In genomic region chr7:157089100-157089510, GRCh38 we compare ENCODE assay signal across 1 cellular context.
TF ChIP-seq lines count a peak whose summit lies in the region.

No MANE protein-coding gene starts in this region.

TF ChIP-seq in K562, 482 proteins besides CTCF, POLR2A, EP300 and RAD21 (continued from another document and continues in another):
- TF ChIP-seq RFX5 (IDR thresholded peaks at IDR 0.05; ENCODE audit: low read depth, low read length): no peak
- TF ChIP-seq NCOA4 (IDR thresholded peaks at IDR 0.05; ENCODE audit: partially characterized antibody): no peak
- no peak for TF ChIP-seq ZNF561 (CRISPR knock-in tag; conservative IDR thresholded peaks at IDR 0.05)
- TF ChIP-seq, protein P1, sequence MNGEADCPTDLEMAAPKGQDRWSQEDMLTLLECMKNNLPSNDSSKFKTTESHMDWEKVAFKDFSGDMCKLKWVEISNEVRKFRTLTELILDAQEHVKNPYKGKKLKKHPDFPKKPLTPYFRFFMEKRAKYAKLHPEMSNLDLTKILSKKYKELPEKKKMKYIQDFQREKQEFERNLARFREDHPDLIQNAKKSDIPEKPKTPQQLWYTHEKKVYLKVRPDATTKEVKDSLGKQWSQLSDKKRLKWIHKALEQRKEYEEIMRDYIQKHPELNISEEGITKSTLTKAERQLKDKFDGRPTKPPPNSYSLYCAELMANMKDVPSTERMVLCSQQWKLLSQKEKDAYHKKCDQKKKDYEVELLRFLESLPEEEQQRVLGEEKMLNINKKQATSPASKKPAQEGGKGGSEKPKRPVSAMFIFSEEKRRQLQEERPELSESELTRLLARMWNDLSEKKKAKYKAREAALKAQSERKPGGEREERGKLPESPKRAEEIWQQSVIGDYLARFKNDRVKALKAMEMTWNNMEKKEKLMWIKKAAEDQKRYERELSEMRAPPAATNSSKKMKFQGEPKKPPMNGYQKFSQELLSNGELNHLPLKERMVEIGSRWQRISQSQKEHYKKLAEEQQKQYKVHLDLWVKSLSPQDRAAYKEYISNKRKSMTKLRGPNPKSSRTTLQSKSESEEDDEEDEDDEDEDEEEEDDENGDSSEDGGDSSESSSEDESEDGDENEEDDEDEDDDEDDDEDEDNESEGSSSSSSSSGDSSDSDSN (IDR thresholded peaks at IDR 0.05; ENCODE audit: borderline replicate concordance in 1 of 2, low read depth in 2 of 2, low read length in 2 of 2): no peak
- TF ChIP-seq EWSR1 (IDR thresholded peaks at IDR 0.05; ENCODE audit: borderline replicate concordance, low read depth, partially characterized antibody): no peak
- TF ChIP-seq ARHGAP35 (IDR thresholded peaks at IDR 0.05; ENCODE audit: partially characterized antibody): no peak
- no peak for TF ChIP-seq BCL6 (CRISPR knock-in tag; IDR thresholded peaks at IDR 0.05)
- TF ChIP-seq HDAC2 (IDR thresholded peaks at IDR 0.05): no peak
- TF ChIP-seq L3MBTL2 (IDR thresholded peaks at IDR 0.05): peak; percentile 42; the same call in 1 of the 2 replicates
- TF ChIP-seq, protein P2, sequence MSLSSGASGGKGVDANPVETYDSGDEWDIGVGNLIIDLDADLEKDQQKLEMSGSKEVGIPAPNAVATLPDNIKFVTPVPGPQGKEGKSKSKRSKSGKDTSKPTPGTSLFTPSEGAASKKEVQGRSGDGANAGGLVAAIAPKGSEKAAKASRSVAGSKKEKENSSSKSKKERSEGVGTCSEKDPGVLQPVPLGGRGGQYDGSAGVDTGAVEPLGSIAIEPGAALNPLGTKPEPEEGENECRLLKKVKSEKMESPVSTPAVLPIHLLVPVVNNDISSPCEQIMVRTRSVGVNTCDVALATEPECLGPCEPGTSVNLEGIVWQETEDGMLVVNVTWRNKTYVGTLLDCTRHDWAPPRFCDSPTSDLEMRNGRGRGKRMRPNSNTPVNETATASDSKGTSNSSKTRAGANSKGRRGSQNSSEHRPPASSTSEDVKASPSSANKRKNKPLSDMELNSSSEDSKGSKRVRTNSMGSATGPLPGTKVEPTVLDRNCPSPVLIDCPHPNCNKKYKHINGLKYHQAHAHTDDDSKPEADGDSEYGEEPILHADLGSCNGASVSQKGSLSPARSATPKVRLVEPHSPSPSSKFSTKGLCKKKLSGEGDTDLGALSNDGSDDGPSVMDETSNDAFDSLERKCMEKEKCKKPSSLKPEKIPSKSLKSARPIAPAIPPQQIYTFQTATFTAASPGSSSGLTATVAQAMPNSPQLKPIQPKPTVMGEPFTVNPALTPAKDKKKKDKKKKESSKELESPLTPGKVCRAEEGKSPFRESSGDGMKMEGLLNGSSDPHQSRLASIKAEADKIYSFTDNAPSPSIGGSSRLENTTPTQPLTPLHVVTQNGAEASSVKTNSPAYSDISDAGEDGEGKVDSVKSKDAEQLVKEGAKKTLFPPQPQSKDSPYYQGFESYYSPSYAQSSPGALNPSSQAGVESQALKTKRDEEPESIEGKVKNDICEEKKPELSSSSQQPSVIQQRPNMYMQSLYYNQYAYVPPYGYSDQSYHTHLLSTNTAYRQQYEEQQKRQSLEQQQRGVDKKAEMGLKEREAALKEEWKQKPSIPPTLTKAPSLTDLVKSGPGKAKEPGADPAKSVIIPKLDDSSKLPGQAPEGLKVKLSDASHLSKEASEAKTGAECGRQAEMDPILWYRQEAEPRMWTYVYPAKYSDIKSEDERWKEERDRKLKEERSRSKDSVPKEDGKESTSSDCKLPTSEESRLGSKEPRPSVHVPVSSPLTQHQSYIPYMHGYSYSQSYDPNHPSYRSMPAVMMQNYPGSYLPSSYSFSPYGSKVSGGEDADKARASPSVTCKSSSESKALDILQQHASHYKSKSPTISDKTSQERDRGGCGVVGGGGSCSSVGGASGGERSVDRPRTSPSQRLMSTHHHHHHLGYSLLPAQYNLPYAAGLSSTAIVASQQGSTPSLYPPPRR (CRISPR knock-in tag; IDR thresholded peaks at IDR 0.05; ENCODE audit: borderline replicate concordance): no peak
- TF ChIP-seq, protein P3, sequence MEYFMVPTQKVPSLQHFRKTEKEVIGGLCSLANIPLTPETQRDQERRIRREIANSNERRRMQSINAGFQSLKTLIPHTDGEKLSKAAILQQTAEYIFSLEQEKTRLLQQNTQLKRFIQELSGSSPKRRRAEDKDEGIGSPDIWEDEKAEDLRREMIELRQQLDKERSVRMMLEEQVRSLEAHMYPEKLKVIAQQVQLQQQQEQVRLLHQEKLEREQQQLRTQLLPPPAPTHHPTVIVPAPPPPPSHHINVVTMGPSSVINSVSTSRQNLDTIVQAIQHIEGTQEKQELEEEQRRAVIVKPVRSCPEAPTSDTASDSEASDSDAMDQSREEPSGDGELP (CRISPR knock-in tag; IDR thresholded peaks at IDR 0.05; ENCODE audit: borderline replicate concordance): peak; percentile 56; the same call in 1 of the 2 replicates
- no peak for TF ChIP-seq TAF7 (tag; IDR thresholded peaks at IDR 0.05)
- no peak for TF ChIP-seq ZNF780A (CRISPR knock-in tag; IDR thresholded peaks at IDR 0.05)
- TF ChIP-seq ZBTB49 (CRISPR knock-in tag; IDR thresholded peaks at IDR 0.05; ENCODE audit: borderline replicate concordance): no peak
- TF ChIP-seq ZNF121 (CRISPR knock-in tag; conservative IDR thresholded peaks at IDR 0.05): no peak
- no peak for TF ChIP-seq THRAP3 (IDR thresholded peaks at IDR 0.05; ENCODE audit: borderline replicate concordance)
- 0 out of 2 replicates have a peak, but pooled peaks have one; percentile 14 for TF ChIP-seq MAFK (IDR thresholded peaks at IDR 0.05; ENCODE audit: low read length)
- TF ChIP-seq, protein P4, sequence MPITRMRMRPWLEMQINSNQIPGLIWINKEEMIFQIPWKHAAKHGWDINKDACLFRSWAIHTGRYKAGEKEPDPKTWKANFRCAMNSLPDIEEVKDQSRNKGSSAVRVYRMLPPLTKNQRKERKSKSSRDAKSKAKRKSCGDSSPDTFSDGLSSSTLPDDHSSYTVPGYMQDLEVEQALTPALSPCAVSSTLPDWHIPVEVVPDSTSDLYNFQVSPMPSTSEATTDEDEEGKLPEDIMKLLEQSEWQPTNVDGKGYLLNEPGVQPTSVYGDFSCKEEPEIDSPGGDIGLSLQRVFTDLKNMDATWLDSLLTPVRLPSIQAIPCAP (CRISPR knock-in tag; IDR thresholded peaks at IDR 0.05; ENCODE audit: borderline replicate concordance): no peak
- no peak for TF ChIP-seq SPI1 (IDR thresholded peaks at IDR 0.05; ENCODE audit: borderline replicate concordance, low read depth, low read length)
- no peak for TF ChIP-seq GTF2F1 (IDR thresholded peaks at IDR 0.05; ENCODE audit: low read depth, low read length)
- TF ChIP-seq, protein P5, sequence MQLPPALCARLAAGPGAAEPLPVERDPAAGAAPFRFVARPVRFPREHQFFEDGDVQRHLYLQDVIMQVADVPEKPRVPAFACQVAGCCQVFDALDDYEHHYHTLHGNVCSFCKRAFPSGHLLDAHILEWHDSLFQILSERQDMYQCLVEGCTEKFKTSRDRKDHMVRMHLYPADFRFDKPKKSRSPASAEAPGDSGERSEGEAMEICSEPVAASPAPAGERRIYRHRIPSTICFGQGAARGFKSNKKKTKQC (CRISPR knock-in tag; IDR thresholded peaks at IDR 0.05): no peak
- TF ChIP-seq DDX20 (tag; IDR thresholded peaks at IDR 0.05; ENCODE audit: low read depth): no peak
- no peak for TF ChIP-seq RBBP5 (IDR thresholded peaks at IDR 0.05; ENCODE audit: borderline replicate concordance, insufficient read depth, low read length, poor library complexity, severe bottlenecking)
- no peak for TF ChIP-seq THAP12 (CRISPR knock-in tag; IDR thresholded peaks at IDR 0.05)
- TF ChIP-seq ATF1 (CRISPR knock-in tag; IDR thresholded peaks at IDR 0.05): no peak
- no peak for TF ChIP-seq ATF1 (tag; IDR thresholded peaks at IDR 0.05)
- TF ChIP-seq SMAD4 (CRISPR knock-in tag; conservative IDR thresholded peaks at IDR 0.05): no peak
- TF ChIP-seq NFE2 (IDR thresholded peaks at IDR 0.05; ENCODE audit: low read depth): peak; percentile 68
- TF ChIP-seq TBP (optimal IDR thresholded peaks at IDR 0.05; ENCODE audit: low read depth, low read length): no peak
- TF ChIP-seq RBM22 (IDR thresholded peaks at IDR 0.05; ENCODE audit: low read depth, low read length, poor library complexity, severe bottlenecking): no peak
- TF ChIP-seq RAD51 (IDR thresholded peaks at IDR 0.05; ENCODE audit: borderline replicate concordance, low read depth): peak; percentile 72; the same call in 1 of the 2 replicates
- TF ChIP-seq NKRF (IDR thresholded peaks at IDR 0.05; ENCODE audit: borderline replicate concordance): no peak
- TF ChIP-seq ETV1 (tag; conservative IDR thresholded peaks at IDR 0.05; ENCODE audit: low read depth): no peak
- TF ChIP-seq ETV6 (IDR thresholded peaks at IDR 0.05; ENCODE audit: borderline replicate concordance in 1 of 2, low read depth in 2 of 2, low read length in 1 of 2): no peak
- no peak for TF ChIP-seq ETV6 (CRISPR knock-in tag; IDR thresholded peaks at IDR 0.05; ENCODE audit: borderline replicate concordance)
- TF ChIP-seq ZNF707 (CRISPR knock-in tag; conservative IDR thresholded peaks at IDR 0.05): no peak
- TF ChIP-seq, protein P6, sequence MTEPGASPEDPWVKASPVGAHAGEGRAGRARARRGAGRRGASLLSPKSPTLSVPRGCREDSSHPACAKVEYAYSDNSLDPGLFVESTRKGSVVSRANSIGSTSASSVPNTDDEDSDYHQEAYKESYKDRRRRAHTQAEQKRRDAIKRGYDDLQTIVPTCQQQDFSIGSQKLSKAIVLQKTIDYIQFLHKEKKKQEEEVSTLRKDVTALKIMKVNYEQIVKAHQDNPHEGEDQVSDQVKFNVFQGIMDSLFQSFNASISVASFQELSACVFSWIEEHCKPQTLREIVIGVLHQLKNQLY (CRISPR knock-in tag; conservative IDR thresholded peaks at IDR 0.05): no peak
- TF ChIP-seq HDAC6 (IDR thresholded peaks at IDR 0.05; ENCODE audit: low read depth, low read length): no peak
- no peak for TF ChIP-seq MYBL2 (IDR thresholded peaks at IDR 0.05; ENCODE audit: low read depth)
- no peak for TF ChIP-seq MYBL2 (CRISPR knock-in tag; IDR thresholded peaks at IDR 0.05; ENCODE audit: borderline replicate concordance)
- no peak for TF ChIP-seq KAT7 (CRISPR knock-in tag; IDR thresholded peaks at IDR 0.05; ENCODE audit: borderline replicate concordance)
- TF ChIP-seq NCOA1 (IDR thresholded peaks at IDR 0.05; ENCODE audit: low read depth): no peak
